Comparison of ENCODE assay signal across 22 cellular contexts in genomic region chr10:44723082-44723481, GRCh38.
DNase-seq lines count a peak whose midpoint lies in the region; ATAC-seq and TF ChIP-seq lines count a peak whose summit lies in the region.
"Had no signal": no experiment of that assay in that cellular context is flagged by ENCODE, and none has a peak within 500 bp of the region (broad histone marks: within the 10 kb centered on the region; RNA-seq: fewer than 3 reads in every experiment).

No MANE protein-coding gene starts in this region.

- peaks cover 10% of the 10 kb centered on the region for H3K4me1 Mint-ChIP-seq in memory B cell
- H3K4me1 Mint-ChIP-seq: activated CD4-positive, alpha-beta T cell treated with anti-CD3 and anti-CD28 coated beads, Interleukin-2, amount 10 ng/mL, durations not matched to agents 7 days and 5 days had no signal

- H3K27me3 ChIP-seq in prostate gland (replicated peaks; ENCODE audit: insufficient read depth): no peaks in the 10 kb centered on the region
- H3K27me3 ChIP-seq: sigmoid colon, suprapubic skin, uterus had no signal

- no peaks in the 10 kb centered on the region for H3K36me3 ChIP-seq in prostate gland
- H3K36me3 ChIP-seq: sigmoid colon, suprapubic skin, uterus had no signal

- ATAC-seq in HG02884 (IDR thresholded peaks at IDR 0.05; ENCODE audit: unreplicated experiment): peak; percentile 40
- ATAC-seq in memory B cell (ENCODE audit: low read depth): peak; percentile 39
- ATAC-seq: naive thymus-derived CD8-positive, alpha-beta T cell had no signal

- H3K4me3 ChIP-seq in prostate gland: no peak overlapping the region
- H3K4me3 ChIP-seq: sigmoid colon, suprapubic skin, uterus had no signal

- no peaks in the 10 kb centered on the region for H3K9me3 ChIP-seq in prostate gland

- DNase-seq in CD1c-positive myeloid dendritic cell (ENCODE audit: extremely low spot score) (peak; percentile 12), NOMO-1 treated with dmso at 0.1 percent for 144 hours (lab: John Stamatoyannopoulos, UW; ENCODE audit: unreplicated experiment) (peak; percentile 9), memory B cell (ENCODE audit: low spot score in 2 of 2) (no peak), C1 segment of cervical spinal cord (lab: John Stamatoyannopoulos, UW) (no peak), activated T-cell treated with anti-CD3 and anti-CD28 coated beads for 4 hours (no peak), prostate gland (ENCODE audit: low spot score) (no peak), GM10248 (ENCODE audit: extremely low spot score) (no peak)
- DNase-seq: ACHN; activated CD4-positive, alpha-beta T cell treated with anti-CD3 and anti-CD28 coated beads, Interleukin-2, amount 10 ng/mL, durations not matched to agents 7 days and 5 days; CD4-positive, alpha-beta T cell; glutamatergic neuron; mesendoderm; naive thymus-derived CD8-positive, alpha-beta T cell; NCI-H1105; NCI-H2029 treated with DMSO at 0.1 percent for 48 hours; NCI-H510A; Right ventricle myocardium superior had no signal

- H3K27ac ChIP-seq in prostate gland: no peak overlapping the region
- H3K27ac ChIP-seq: parathyroid adenoma, sigmoid colon, suprapubic skin, uterus had no signal

- WGBS in prostate gland: 79% methylated on average over 3 of the region's 3 CpGs

- no peaks in the 10 kb centered on the region for H3K36me3 Mint-ChIP-seq in memory B cell

- intact Hi-C loops in prostate gland (cut with DNase I): no loop called here

- peaks cover 11% of the 10 kb centered on the region for H3K9me3 Mint-ChIP-seq in memory B cell
- H3K9me3 Mint-ChIP-seq: activated CD4-positive, alpha-beta T cell treated with anti-CD3 and anti-CD28 coated beads, Interleukin-2, amount 10 ng/mL, durations not matched to agents 7 days and 5 days had no signal

- no peaks in the 10 kb centered on the region for H3K4me1 ChIP-seq in prostate gland (replicated peaks)
- H3K4me1 ChIP-seq: parathyroid adenoma, suprapubic skin, uterus had no signal

- peaks cover 3% of the 10 kb centered on the region for H3K27me3 Mint-ChIP-seq in memory B cell
- H3K27me3 Mint-ChIP-seq: activated CD4-positive, alpha-beta T cell treated with anti-CD3 and anti-CD28 coated beads, Interleukin-2, amount 10 ng/mL, durations not matched to agents 7 days and 5 days; CD4-positive, alpha-beta T cell had no signal

- H3K27ac Mint-ChIP-seq in memory B cell: no peak overlapping the region
- H3K27ac Mint-ChIP-seq: activated CD4-positive, alpha-beta T cell treated with anti-CD3 and anti-CD28 coated beads, Interleukin-2, amount 10 ng/mL, durations not matched to agents 7 days and 5 days; CD4-positive, alpha-beta T cell; naive thymus-derived CD8-positive, alpha-beta T cell had no signal

- CTCF ChIA-PET in GM10248 (lab: Yijun Ruan, JAX): interaction anchor here (1.0 kb wide), 1 partner anchor 8 kb away, joined by 3 read pairs; no protein-coding TSS in a partner anchor

- POLR2A ChIA-PET in GM10248 (lab: Yijun Ruan, JAX): no interaction called here

- no peak for TF ChIP-seq POLR2A in prostate gland (IDR thresholded peaks at IDR 0.05)

- TF ChIP-seq CTCF in prostate gland (IDR thresholded peaks at IDR 0.05) (no peak), GM10248 (IDR thresholded peaks at IDR 0.05; ENCODE audit: control extremely low read depth, extremely low read depth, low read depth, missing control alignments) (no peak)

- no peak overlapping the region for H3K4me3 Mint-ChIP-seq in memory B cell
- H3K4me3 Mint-ChIP-seq: activated CD4-positive, alpha-beta T cell treated with anti-CD3 and anti-CD28 coated beads, Interleukin-2, amount 10 ng/mL, durations not matched to agents 7 days and 5 days; CD4-positive, alpha-beta T cell had no signal

Comparison
In these comparisons a context has a peak if more than half of its experiments do, and no peak if none do; other contexts are left out.
1. DNase-seq: peak in CD1c-positive myeloid dendritic cell (single experiment) and NOMO-1 treated with dmso at 0.1 percent for 144 hours (single experiment); none in memory B cell (0 of 2), C1 segment of cervical spinal cord (0 of 14), activated T-cell treated with anti-CD3 and anti-CD28 coated beads for 4 hours (single experiment), prostate gland (single experiment) and GM10248 (single experiment).